Comparison of ENCODE assay signal across 9 cellular contexts in the genomic region with DNA sequence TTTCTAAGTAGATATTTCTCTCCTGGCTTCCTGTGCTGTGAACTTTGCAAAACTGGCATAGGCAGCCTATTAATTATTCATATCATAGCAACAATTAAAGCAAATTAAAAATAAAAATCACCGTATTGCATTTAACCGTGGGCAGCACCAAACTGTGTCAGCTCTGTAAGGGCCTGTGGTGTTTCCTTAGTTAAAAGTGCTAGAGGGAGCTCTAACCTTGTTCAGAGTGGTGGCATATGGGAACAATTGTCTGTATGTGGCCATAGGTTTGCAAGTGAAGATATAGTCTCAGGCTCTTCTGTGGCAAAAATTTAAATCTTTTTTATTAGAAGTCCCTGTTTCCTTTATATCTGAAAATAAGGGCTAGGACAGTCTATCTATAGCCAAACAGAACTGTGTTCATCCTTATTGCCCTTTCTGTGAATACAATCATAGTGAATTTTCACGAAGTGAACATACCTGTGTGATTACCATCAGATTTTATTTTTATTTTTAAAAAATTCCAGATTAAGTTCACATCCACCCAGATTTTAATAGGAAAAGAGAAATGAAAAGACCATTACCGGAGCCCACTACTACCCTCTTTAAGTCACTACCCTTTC.
A peak's percentile ranks its signal among the peaks of the same experiment; 100 is the strongest.
DNase-seq lines count a peak whose midpoint lies in the region; ATAC-seq and TF ChIP-seq lines count a peak whose summit lies in the region.
"Had no signal": no experiment of that assay in that cellular context is flagged by ENCODE, and none has a peak within 500 bp of the region (broad histone marks: within the 10 kb centered on the region; RNA-seq: fewer than 3 reads in every experiment).

No MANE protein-coding gene starts in this region.

- ATAC-seq in Panc1, result peak; percentile 99
- no peak for ATAC-seq in GM18870 (IDR thresholded peaks at IDR 0.05; ENCODE audit: unreplicated experiment)
- ATAC-seq: activated naive CD4-positive, alpha-beta T cell treated with anti-CD3 and anti-CD28 coated beads, Interleukin-2, amount 50 U/mL, for 72 hours had no signal

- H3K4me1 ChIP-seq in Panc1 (ENCODE audit: control insufficient read depth, insufficient read depth, low read length), result no peaks in the 10 kb centered on the region
- H3K4me1 ChIP-seq in vagina, result no peaks in the 10 kb centered on the region
- H3K4me1 ChIP-seq in stomach, result no peaks in the 10 kb centered on the region

- no peak for TF ChIP-seq EP300 in stomach (IDR thresholded peaks at IDR 0.05)

- H3K9me3 ChIP-seq in Panc1 (ENCODE audit: control insufficient read depth, insufficient read depth, low read depth, low read length) (no peaks in the 10 kb centered on the region), vagina (no peaks in the 10 kb centered on the region), stomach (no peaks in the 10 kb centered on the region)

- in situ Hi-C loops in Panc1 (cut with HindIII; ENCODE audit: low pct_unique_long_range_greater_than_20kb, low sequenced_read_pairs), result no loop called here

- DNase-seq in BJ (ENCODE audit: low read depth), result no peak
- DNase-seq in HCEC 1CT, result peak; percentile 47
- DNase-seq in Panc1 (ENCODE audit: low read depth, low spot score), result peak; percentile 12
- peak; percentile 9 to 36 for DNase-seq in foreskin fibroblast
- DNase-seq in activated gamma-delta T cell treated with Interleukin-2 at 50 U/mL for 16 hours, result no peak
- DNase-seq in vagina (ENCODE audit: extremely low spot score in 2 of 2), result no peak
- no peak for DNase-seq in stomach

- no peak for TF ChIP-seq POLR2A in vagina (IDR thresholded peaks at IDR 0.05)
- no peak for TF ChIP-seq POLR2A in stomach (IDR thresholded peaks at IDR 0.05)

- no peak overlapping the region for H3K4me3 ChIP-seq in BJ (ENCODE audit: low read depth, low read length)
- H3K4me3 ChIP-seq in Panc1 (ENCODE audit: low read depth in 2 of 2, low read length in 2 of 2), result no peak overlapping the region
- no peak overlapping the region for H3K4me3 ChIP-seq in foreskin fibroblast (ENCODE audit: low read depth in 1 of 2, low read length in 2 of 2)
- no peak overlapping the region for H3K4me3 ChIP-seq in vagina
- H3K4me3 ChIP-seq in stomach, result no peak overlapping the region

- POLR2A ChIA-PET in BJ (lab: Charles Lee) (no interaction called here), Panc1 (lab: Charles Lee) (no interaction called here)

- 59 to 68% (median 64%) methylated on average over 4 of the region's 4 CpGs for WGBS in stomach, 5 donors

- no peaks in the 10 kb centered on the region for H3K27me3 ChIP-seq in BJ (ENCODE audit: control insufficient read depth, insufficient read depth, low read length)
- no peaks in the 10 kb centered on the region for H3K27me3 ChIP-seq in Panc1 (ENCODE audit: control insufficient read depth, insufficient read depth, low read length)
- H3K27me3 ChIP-seq in vagina, result no peaks in the 10 kb centered on the region
- no peaks in the 10 kb centered on the region for H3K27me3 ChIP-seq in stomach

- intact Hi-C loops in Panc1 (cut with micrococcal nuclease; ENCODE audit: unreplicated experiment), result no loop called here
- intact Hi-C loops in vagina (cut with DNase I), result no loop called here
- intact Hi-C loops in stomach (cut with DNase I; ENCODE audit: low total_unique reads), result no loop called here

- no peaks in the 10 kb centered on the region; the same call in 1 of the 2 replicates for H3K36me3 ChIP-seq in BJ (ENCODE audit: control insufficient read depth, insufficient read depth, low read length)
- H3K36me3 ChIP-seq in Panc1 (ENCODE audit: control insufficient read depth, insufficient read depth, low read length), result no peaks in the 10 kb centered on the region
- H3K36me3 ChIP-seq in vagina, result no peaks in the 10 kb centered on the region
- no peaks in the 10 kb centered on the region for H3K36me3 ChIP-seq in stomach

- CTCF ChIA-PET in BJ (lab: Yijun Ruan, JAX) (interaction anchor here (1.0 kb wide), 1 partner anchor 11 kb away, joined by 4 read pairs; no protein-coding TSS in a partner anchor), Panc1 (lab: Charles Lee) (interaction anchor here (0.5 to 1.9 kb wide), 4 partner anchors 29 to 201 kb away, joined by 3 to 6 read pairs (median 3); no protein-coding TSS in a partner anchor)

- TF ChIP-seq CTCF in BJ (IDR thresholded peaks at IDR 0.05; ENCODE audit: insufficient read depth, low read depth, low read length) (peak; percentile 47), Panc1 (IDR thresholded peaks at IDR 0.05) (peak; percentile 81), foreskin fibroblast (IDR thresholded peaks at IDR 0.05; ENCODE audit: low read depth, low read length) (peak; percentile 32), vagina (IDR thresholded peaks at IDR 0.05) (no peak), stomach (IDR thresholded peaks at IDR 0.05) (no peak)

- BruUV-seq in Panc1 (replicated peaks; lab: Mats Ljungman, UMichigan), result no TSS peak

- no peak overlapping the region for H3K27ac ChIP-seq in Panc1 (ENCODE audit: low read length)
- no peak overlapping the region for H3K27ac ChIP-seq in vagina
- H3K27ac ChIP-seq in stomach, result no peak overlapping the region

Comparison
In these comparisons a context has a peak if more than half of its experiments do, and no peak if none do; other contexts are left out.
1. DNase-seq: peak in HCEC 1CT (single experiment), Panc1 (single experiment) and foreskin fibroblast (2 of 2); none in BJ (single experiment), activated gamma-delta T cell treated with Interleukin-2 at 50 U/mL for 16 hours (single experiment), vagina (0 of 2) and stomach (single experiment).
2. CTCF ChIP-seq: peak in BJ (single experiment), Panc1 (single experiment) and foreskin fibroblast (single experiment); none in vagina (0 of 3) and stomach (0 of 7).